ENCODE assay signal across 8 cellular contexts in the genomic region with DNA sequence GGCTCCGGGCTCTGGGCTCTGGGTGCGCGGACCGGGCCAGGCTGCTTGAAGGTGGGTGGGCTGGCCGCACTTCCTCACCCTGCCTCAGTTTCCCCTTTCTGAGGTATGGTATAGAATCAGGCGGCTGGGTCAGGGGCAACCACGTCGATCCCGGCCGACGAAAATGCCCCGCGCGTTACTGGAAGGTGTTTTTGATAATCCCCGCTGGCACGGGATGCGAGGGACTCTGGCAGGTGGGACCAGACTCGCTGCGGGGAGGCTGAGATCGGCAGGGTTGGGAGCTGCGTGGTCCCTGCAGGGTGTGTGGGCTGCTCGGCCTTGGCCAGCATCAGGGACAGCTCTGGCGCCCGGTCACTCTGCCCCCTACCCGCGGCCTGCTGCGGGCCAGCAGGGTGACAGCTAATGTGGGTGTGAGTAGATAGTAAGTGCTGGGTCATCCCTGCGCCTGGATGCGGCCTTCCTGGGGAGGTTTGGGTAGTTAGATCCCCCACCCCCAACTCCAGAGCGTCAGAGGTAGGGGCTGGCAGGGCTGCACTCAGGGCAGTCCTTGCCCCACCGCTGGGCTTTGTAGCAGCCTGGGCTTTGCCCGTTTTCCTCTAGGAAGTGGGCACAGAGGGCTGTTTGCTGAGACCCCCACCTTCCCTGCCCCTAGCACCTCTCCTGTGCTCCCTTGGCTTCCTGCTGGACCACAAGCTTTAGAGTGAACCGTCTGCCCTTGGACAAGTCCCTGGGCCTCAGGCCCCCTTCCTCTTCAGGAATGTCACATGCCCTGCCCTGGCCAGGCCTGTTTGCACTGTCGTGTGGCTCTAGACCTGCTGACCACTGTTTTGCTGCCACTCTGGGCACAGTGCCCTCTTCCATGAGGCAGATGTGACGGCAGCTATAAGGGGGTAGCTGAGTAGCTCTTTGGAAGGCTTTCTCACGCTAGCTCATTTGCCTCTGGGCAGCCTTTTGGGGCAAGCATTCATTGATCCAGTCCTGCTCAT. TPM values are rescaled to one million over a fixed set of nuclear protein-coding genes. Genes with fewer than 3 reads are reported as not detected.
DNase-seq lines count a peak whose midpoint lies in the region; ATAC-seq and TF ChIP-seq lines count a peak whose summit lies in the region.

No MANE protein-coding gene starts in this region.

- TF ChIP-seq CTCF in HFFc6 (IDR thresholded peaks at IDR 0.05) (no peak), fibroblast of lung (conservative IDR thresholded peaks at IDR 0.05 in 1 of 2, IDR thresholded peaks at IDR 0.05 in 1 of 2; ENCODE audit: low read depth in 1 of 2, low read length in 2 of 2) (no peak)

- H3K27ac ChIP-seq in BLaER1 (peak overlapping the region; percentile 90), fibroblast of lung (ENCODE audit: insufficient read depth, low read length) (peak overlapping the region; percentile 89)
- peak overlapping the region; percentile 93 for H3K27ac ChIP-seq in naive thymus-derived CD4-positive, alpha-beta T cell (ENCODE audit: low read depth, low read length)

- H3K36me3 Mint-ChIP-seq in HFFc6 (ENCODE audit: low read depth): no peaks in the 10 kb centered on the region
- peaks cover 3% of the 10 kb centered on the region for H3K36me3 Mint-ChIP-seq in activated CD4-positive, alpha-beta T cell treated with anti-CD3 and anti-CD28 coated beads, Interleukin-2, amount 10 ng/mL, durations not matched to agents 7 days and 5 days (ENCODE audit: low read depth)
- H3K36me3 Mint-ChIP-seq in naive thymus-derived CD4-positive, alpha-beta T cell: peaks cover 0 to 6% (median 0%) of the 10 kb centered on the region in 5 donors

- ATAC-seq in naive thymus-derived CD4-positive, alpha-beta T cell: no peak
- no peak for ATAC-seq in HG02678 (IDR thresholded peaks at IDR 0.05; ENCODE audit: unreplicated experiment)

- H3K4me3 Mint-ChIP-seq in HFFc6: peak overlapping the region; percentile 95
- peak overlapping the region; percentile 87 for H3K4me3 Mint-ChIP-seq in activated CD4-positive, alpha-beta T cell treated with anti-CD3 and anti-CD28 coated beads, Interleukin-2, amount 10 ng/mL, durations not matched to agents 7 days and 5 days
- peak overlapping the region; percentile 87 to 94 (median 91) for H3K4me3 Mint-ChIP-seq in naive thymus-derived CD4-positive, alpha-beta T cell

- intact Hi-C loops in naive thymus-derived CD4-positive, alpha-beta T cell (cut with micrococcal nuclease): loop anchor here (1.0 to 2.0 kb wide), 3 partner anchors 59 to 110 kb away; a partner anchor contains a TSS

- H2AFZ ChIP-seq in fibroblast of lung (ENCODE audit: low read length): peak overlapping the region; percentile 35

- H3K27me3 ChIP-seq in BLaER1: peaks cover 17% of the 10 kb centered on the region
- H3K27me3 ChIP-seq in fibroblast of lung (ENCODE audit: control insufficient read depth, insufficient read depth, low read length): peaks cover 5% of the 10 kb centered on the region
- H3K27me3 ChIP-seq in naive thymus-derived CD4-positive, alpha-beta T cell (ENCODE audit: control insufficient read depth in 2 of 2, insufficient read depth in 2 of 2, low read length in 2 of 2): no peaks in the 10 kb centered on the region

- peak overlapping the region; percentile 100 for H3K4me2 ChIP-seq in BLaER1
- H3K4me2 ChIP-seq in fibroblast of lung (ENCODE audit: extremely low read depth, insufficient read depth, low read length): peak overlapping the region; percentile 99

- CTCF ChIA-PET in activated CD4-positive, alpha-beta T cell treated with anti-CD3 and anti-CD28 coated beads, Interleukin-2, amount 10 ng/mL, durations not matched to agents 7 days and 5 days (lab: Charles Lee): interaction anchor here (1.2 to 1.7 kb wide), 4 partner anchors 9 to 19 kb away, joined by 3 to 6 read pairs (median 4); no protein-coding TSS in a partner anchor
- CTCF ChIA-PET in naive thymus-derived CD4-positive, alpha-beta T cell (lab: Charles Lee): interaction anchor here (0.5 kb wide), 1 partner anchor 71 kb away, joined by 4 read pairs; no protein-coding TSS in a partner anchor

- H3K4me3 ChIP-seq in BLaER1 (peak overlapping the region; percentile 95), fibroblast of lung (replicated peaks in 1 of 4; ENCODE audit: control extremely low read depth in 1 of 4, insufficient read depth in 1 of 4, low read depth in 3 of 4, low read length in 4 of 4) (peak overlapping the region; percentile 81 to 96 (median 94))
- H3K4me3 ChIP-seq in naive thymus-derived CD4-positive, alpha-beta T cell (ENCODE audit: low read length): peak overlapping the region; percentile 96

- H3K9me3 Mint-ChIP-seq in HFFc6: no peaks in the 10 kb centered on the region
- no peaks in the 10 kb centered on the region for H3K9me3 Mint-ChIP-seq in activated CD4-positive, alpha-beta T cell treated with anti-CD3 and anti-CD28 coated beads, Interleukin-2, amount 10 ng/mL, durations not matched to agents 7 days and 5 days
- H3K9me3 Mint-ChIP-seq in naive thymus-derived CD4-positive, alpha-beta T cell: peaks cover 0 to 2% (median 0%) of the 10 kb centered on the region in 11 donors

- peaks cover 47% of the 10 kb centered on the region for H4K20me1 ChIP-seq in BLaER1
- no peaks in the 10 kb centered on the region for H4K20me1 ChIP-seq in fibroblast of lung (ENCODE audit: control insufficient read depth, extremely low read depth, insufficient read depth, low read length)

- POLR2A ChIA-PET in activated CD4-positive, alpha-beta T cell treated with anti-CD3 and anti-CD28 coated beads, Interleukin-2, amount 10 ng/mL, durations not matched to agents 7 days and 5 days (lab: Charles Lee): no interaction called here
- POLR2A ChIA-PET in naive thymus-derived CD4-positive, alpha-beta T cell (lab: Charles Lee): interaction anchor here (0.6 to 2.6 kb wide), 7 partner anchors 9 to 544 kb away, joined by 3 to 11 read pairs (median 4); a partner anchor contains a TSS

- H3K9me3 ChIP-seq in BLaER1: no peaks in the 10 kb centered on the region
- H3K9me3 ChIP-seq in fibroblast of lung (ENCODE audit: control insufficient read depth, insufficient read depth, low read depth, low read length): no peaks in the 10 kb centered on the region
- no peaks in the 10 kb centered on the region for H3K9me3 ChIP-seq in naive thymus-derived CD4-positive, alpha-beta T cell (ENCODE audit: control insufficient read depth in 2 of 3, low read length in 3 of 3)

- peak overlapping the region; percentile 92 for H3K27ac Mint-ChIP-seq in HFFc6
- H3K27ac Mint-ChIP-seq in activated CD4-positive, alpha-beta T cell treated with anti-CD3 and anti-CD28 coated beads, Interleukin-2, amount 10 ng/mL, durations not matched to agents 7 days and 5 days: peak overlapping the region; percentile 95
- peak overlapping the region; percentile 62 to 93 (median 87) for H3K27ac Mint-ChIP-seq in naive thymus-derived CD4-positive, alpha-beta T cell

- H3K9ac ChIP-seq in BLaER1 (peak overlapping the region; percentile 93), fibroblast of lung (ENCODE audit: insufficient read depth, low read length) (peak overlapping the region; percentile 89)

- H3K36me3 ChIP-seq in BLaER1 (0 out of 2 replicates have a peak, but pooled peaks cover 6% of the 10 kb centered on the region), fibroblast of lung (ENCODE audit: control insufficient read depth, insufficient read depth, low read length) (no peaks in the 10 kb centered on the region)
- peaks cover 0 to 10% (median 0%) of the 10 kb centered on the region in 3 experiments for H3K36me3 ChIP-seq in naive thymus-derived CD4-positive, alpha-beta T cell (ENCODE audit: control insufficient read depth in 2 of 3, insufficient read depth in 3 of 3, low read length in 3 of 3)

- DNase-seq in HFFc6 (peak; percentile 73), fibroblast of lung (ENCODE audit: low read depth in 2 of 2) (peak; percentile 27 to 58), SK-N-DZ (ENCODE audit: low spot score) (no peak), MV-4-11 (lab: John Stamatoyannopoulos, UW) (no peak)
- no peak for DNase-seq in activated CD4-positive, alpha-beta T cell treated with anti-CD3 and anti-CD28 coated beads, Interleukin-2, amount 10 ng/mL, durations not matched to agents 7 days and 5 days
- no peak for DNase-seq in naive thymus-derived CD4-positive, alpha-beta T cell

- peaks cover 15% of the 10 kb centered on the region for H3K27me3 Mint-ChIP-seq in HFFc6 (ENCODE audit: insufficient read depth)
- peaks cover 18% of the 10 kb centered on the region for H3K27me3 Mint-ChIP-seq in activated CD4-positive, alpha-beta T cell treated with anti-CD3 and anti-CD28 coated beads, Interleukin-2, amount 10 ng/mL, durations not matched to agents 7 days and 5 days
- H3K27me3 Mint-ChIP-seq in naive thymus-derived CD4-positive, alpha-beta T cell: peaks cover 0 to 23% (median 0%) of the 10 kb centered on the region in 5 donors

- H3K4me1 ChIP-seq in BLaER1 (peaks cover 66% of the 10 kb centered on the region), fibroblast of lung (ENCODE audit: control insufficient read depth, extremely low read depth, insufficient read depth, low read length) (peaks cover 2% of the 10 kb centered on the region)
- peaks cover 18 to 27% of the 10 kb centered on the region in 2 donors for H3K4me1 ChIP-seq in naive thymus-derived CD4-positive, alpha-beta T cell (ENCODE audit: control insufficient read depth in 2 of 2, insufficient read depth in 2 of 2, low read length in 2 of 2)

- peaks cover 18% of the 10 kb centered on the region for H3K4me1 Mint-ChIP-seq in HFFc6 (ENCODE audit: low read depth)
- peaks cover 37% of the 10 kb centered on the region for H3K4me1 Mint-ChIP-seq in activated CD4-positive, alpha-beta T cell treated with anti-CD3 and anti-CD28 coated beads, Interleukin-2, amount 10 ng/mL, durations not matched to agents 7 days and 5 days
- H3K4me1 Mint-ChIP-seq in naive thymus-derived CD4-positive, alpha-beta T cell: peaks cover 18 to 64% (median 41%) of the 10 kb centered on the region in 7 donors

- peaks cover 20% of the 10 kb centered on the region for H3K79me2 ChIP-seq in fibroblast of lung (ENCODE audit: control insufficient read depth, insufficient read depth, low read length)

RNA-seq across cellular contexts. Expression of a gene that starts 0.6 kb away (rescaled TPM):
- 10 to 100 TPM; 28.5 to 38.0 (median 34.9) TPM for total RNA-seq in HFFc6 (2021; fragmentation: NEBNext Ultra II Directional; extraction: Animal tissue kit (Norgen Biotek cat#: 25700))
- total RNA-seq in activated CD4-positive, alpha-beta T cell treated with anti-CD3 and anti-CD28 coated beads, Interleukin-2, amount 10 ng/mL, durations not matched to agents 7 days and 5 days: 10 to 100 TPM; 36.7 to 39.7 TPM
- 33.4 and 52.8 TPM in 2 replicates for total RNA-seq in fibroblast of lung
- 28.3 and 41.3 TPM in 2 replicates for polyA plus RNA-seq in fibroblast of lung
- 21.0 and 22.2 TPM in 2 replicates for polyA plus RNA-seq in fibroblast of lung (2012)
- polyA minus RNA-seq in fibroblast of lung (ENCODE audit: low replicate concordance): 49.5 and 66.6 TPM in 2 replicates
- 10 to 100 TPM; 21.3 to 43.1 (median 38.6) TPM for total RNA-seq in naive thymus-derived CD4-positive, alpha-beta T cell
- 10 to 100 TPM; 20.0 to 41.3 TPM for polyA plus RNA-seq in naive thymus-derived CD4-positive, alpha-beta T cell
- polyA plus RNA-seq in SK-N-DZ (2014; cell fraction: cytosol; rRNA removed): 18.5 and 19.8 TPM in 2 replicates
- polyA plus RNA-seq in SK-N-DZ (2014; cell fraction: nucleus; rRNA removed): 14.9 and 19.5 TPM in 2 replicates

RNA-seq across cellular contexts. Expression of a gene that starts 4.9 kb away (rescaled TPM):
- total RNA-seq in HFFc6 (2021; fragmentation: NEBNext Ultra II Directional; extraction: Animal tissue kit (Norgen Biotek cat#: 25700)): 1 to 10 TPM; 1.5 to 3.3 (median 2.0) TPM
- total RNA-seq in activated CD4-positive, alpha-beta T cell treated with anti-CD3 and anti-CD28 coated beads, Interleukin-2, amount 10 ng/mL, durations not matched to agents 7 days and 5 days: 1 to 10 TPM in 1 of 2 experiments, under 1 TPM in 1; 0.89 to 1.2 TPM
- total RNA-seq in fibroblast of lung: 13.9 and 15.7 TPM in 2 replicates
- 2.0 and 2.6 TPM in 2 replicates for polyA plus RNA-seq in fibroblast of lung
- polyA plus RNA-seq in fibroblast of lung (2012): 3.5 and 7.1 TPM in 2 replicates
- polyA minus RNA-seq in fibroblast of lung (ENCODE audit: low replicate concordance): 1.1 and 8.5 TPM in 2 replicates
- 1 to 10 TPM; 2.8 to 9.2 (median 5.8) TPM for total RNA-seq in naive thymus-derived CD4-positive, alpha-beta T cell
- 1 to 10 TPM in 1 of 2 donors, under 1 TPM in 1; 0.74 to 1.7 TPM for polyA plus RNA-seq in naive thymus-derived CD4-positive, alpha-beta T cell
- 77.9 and 81.0 TPM in 2 replicates for polyA plus RNA-seq in SK-N-DZ (2014; cell fraction: cytosol; rRNA removed)
- polyA plus RNA-seq in SK-N-DZ (2014; cell fraction: nucleus; rRNA removed): 488 and 524 TPM in 2 replicates

RNA-seq across cellular contexts. Expression of a gene that starts 58.6 kb away (rescaled TPM):
- total RNA-seq in HFFc6 (2021; fragmentation: NEBNext Ultra II Directional; extraction: Animal tissue kit (Norgen Biotek cat#: 25700)): 10 to 100 TPM; 19.8 to 24.5 (median 22.0) TPM
- total RNA-seq in activated CD4-positive, alpha-beta T cell treated with anti-CD3 and anti-CD28 coated beads, Interleukin-2, amount 10 ng/mL, durations not matched to agents 7 days and 5 days: 10 to 100 TPM; 51.2 to 54.5 TPM
- total RNA-seq in fibroblast of lung: 21.3 and 26.2 TPM in 2 replicates
- 18.8 and 21.6 TPM in 2 replicates for polyA plus RNA-seq in fibroblast of lung
- polyA plus RNA-seq in fibroblast of lung (2012): 16.4 and 19.0 TPM in 2 replicates
- polyA minus RNA-seq in fibroblast of lung (ENCODE audit: low replicate concordance): 22.8 and 47.0 TPM in 2 replicates
- total RNA-seq in naive thymus-derived CD4-positive, alpha-beta T cell: 10 to 100 TPM; 33.4 to 63.6 (median 41.1) TPM
- 1 to 10 TPM; 4.1 to 6.1 TPM for polyA plus RNA-seq in naive thymus-derived CD4-positive, alpha-beta T cell
- polyA plus RNA-seq in SK-N-DZ (2014; cell fraction: cytosol; rRNA removed): 34.1 and 34.7 TPM in 2 replicates
- 174 and 249 TPM in 2 replicates for polyA plus RNA-seq in SK-N-DZ (2014; cell fraction: nucleus; rRNA removed)

Comparison
In these comparisons a context has a peak if more than half of its experiments do, and no peak if none do; other contexts are left out.
1. DNase-seq: peak in HFFc6 (single experiment) and fibroblast of lung (2 of 2); none in activated CD4-positive, alpha-beta T cell treated with anti-CD3 and anti-CD28 coated beads, Interleukin-2, amount 10 ng/mL, durations not matched to agents 7 days and 5 days (single experiment), naive thymus-derived CD4-positive, alpha-beta T cell (0 of 9), SK-N-DZ (single experiment) and MV-4-11 (single experiment).
2. Peak in every context shown above with its lines, with median percentiles within 50 percentile points of each other: H3K27ac ChIP-seq, H3K4me3 ChIP-seq, H3K27ac Mint-ChIP-seq and H3K4me3 Mint-ChIP-seq.